1 cellular context compared by ENCODE assay signal in genomic region chr20:10653593-10654288, GRCh38.
TF ChIP-seq lines count a peak whose summit lies in the region.

No MANE protein-coding gene starts in this region.

TF ChIP-seq in GM23338, 12 proteins besides CTCF, POLR2A, EP300 and RAD21 (continued from another document):
- TF ChIP-seq ZNF462 (CRISPR knock-in tag; IDR thresholded peaks at IDR 0.05) = no peak
- no peak for TF ChIP-seq CREB1 (CRISPR knock-in tag; IDR thresholded peaks at IDR 0.05; ENCODE audit: low read depth)
- no peak for TF ChIP-seq JUNB (IDR thresholded peaks at IDR 0.05; ENCODE audit: unreplicated experiment)
